Comparison of ENCODE assay signal across 14 cellular contexts in the genomic region with DNA sequence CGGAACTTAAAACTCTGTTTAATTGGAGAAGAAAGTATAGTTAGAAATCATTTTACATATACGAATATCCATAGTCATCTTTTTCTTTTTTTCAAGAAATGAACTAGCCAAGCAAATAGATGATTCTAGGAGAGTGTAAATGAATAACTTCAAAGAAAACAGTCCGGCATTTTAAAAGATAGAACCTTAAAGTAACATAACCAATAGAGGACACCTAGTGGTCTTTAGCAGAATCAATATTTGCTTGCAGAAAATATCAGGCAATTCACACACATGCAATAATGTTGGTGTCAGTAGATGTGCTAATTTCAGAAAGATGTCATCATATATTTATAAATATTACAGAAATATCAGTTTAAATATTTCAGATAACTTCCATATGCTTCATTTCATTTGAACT. TPM values are rescaled to one million over a fixed set of nuclear protein-coding genes. Genes with fewer than 3 reads are reported as not detected.
DNase-seq lines count a peak whose midpoint lies in the region; ATAC-seq, FAIRE-seq and TF ChIP-seq lines count a peak whose summit lies in the region.
"Had no signal": no experiment of that assay in that cellular context is flagged by ENCODE, and none has a peak within 500 bp of the region (broad histone marks: within the 10 kb centered on the region; RNA-seq: fewer than 3 reads in every experiment).

No MANE protein-coding gene starts in this region.

- TF ChIP-seq CTCF in left ventricle myocardium inferior (IDR thresholded peaks at IDR 0.05; ENCODE audit: borderline replicate concordance) (peak; percentile 55), choroid plexus epithelial cell (conservative IDR thresholded peaks at IDR 0.05; ENCODE audit: low read depth, low read length) (no peak), spleen (IDR thresholded peaks at IDR 0.05 in 8 of 11, conservative IDR thresholded peaks at IDR 0.05 in 3 of 11) (no peak)

- TF ChIP-seq POLR2A in spleen (IDR thresholded peaks at IDR 0.05), result no peak

- ATAC-seq in HG03045 (IDR thresholded peaks at IDR 0.05; ENCODE audit: unreplicated experiment) (no peak), GM18870 (IDR thresholded peaks at IDR 0.05; ENCODE audit: unreplicated experiment) (no peak)
- ATAC-seq: naive thymus-derived CD4-positive, alpha-beta T cell had no signal

- H3K9me3 ChIP-seq in left ventricle myocardium inferior (replicated peaks) (no peaks in the 10 kb centered on the region), spleen (no peaks in the 10 kb centered on the region)
- H3K9me3 ChIP-seq: thoracic aorta had no signal

- 67 to 82% (median 74%) methylated on average over 3 of the region's 3 CpGs for WGBS in spleen, 5 donors

- DNase-seq in left ventricle myocardium inferior (no peak), cardiac septum (ENCODE audit: low spot score) (no peak), NCI-H1694 treated with DMSO at 0.1 percent for 48 hours (lab: John Stamatoyannopoulos, UW) (peak; percentile 51), choroid plexus epithelial cell (ENCODE audit: low read depth) (peak; percentile 2), urothelium cell line (ENCODE audit: low spot score) (peak; percentile 23), spleen (no peak)
- DNase-seq: CD4-positive, CD25-positive, alpha-beta regulatory T cell; naive thymus-derived CD4-positive, alpha-beta T cell; NCI-H187 treated with DMSO at 0.1 percent for 48 hours; stimulated activated CD4-positive, alpha-beta T cell treated with anti-CD3 and anti-CD28 coated beads, Interleukin-2, amount 100 ng/mL, for 48 hours had no signal

- H3K36me3 ChIP-seq in left ventricle myocardium inferior (no peaks in the 10 kb centered on the region), spleen (no peaks in the 10 kb centered on the region)
- H3K36me3 ChIP-seq: thoracic aorta had no signal

- H3K27ac ChIP-seq in left ventricle myocardium inferior (replicated peaks) (no peak overlapping the region), spleen (no peak overlapping the region)
- H3K27ac ChIP-seq: thoracic aorta had no signal

- H3K4me3 ChIP-seq in left ventricle myocardium inferior (no peak overlapping the region), choroid plexus epithelial cell (ENCODE audit: low read depth, low read length) (no peak overlapping the region), spleen (no peak overlapping the region)
- H3K4me3 ChIP-seq: thoracic aorta had no signal

- intact Hi-C loops in left ventricle myocardium inferior (cut with micrococcal nuclease) (no loop called here), cardiac septum (cut with DNase I) (no loop called here), spleen (cut with DNase I; ENCODE audit: low total_unique reads) (no loop called here)

- FAIRE-seq in urothelium cell line (lab: Jason Lieb, UNC), result no peak

- H3K27me3 ChIP-seq in left ventricle myocardium inferior (ENCODE audit: low read depth) (no peaks in the 10 kb centered on the region), spleen (replicated peaks in 1 of 7) (no peaks in the 10 kb centered on the region)

- H3K4me1 ChIP-seq in left ventricle myocardium inferior (peaks cover 4% of the 10 kb centered on the region), spleen (no peaks in the 10 kb centered on the region)

RNA-seq across cellular contexts. Expression of a gene that starts 57.1 kb away (rescaled TPM):
- total RNA-seq in left ventricle myocardium inferior (0.14 TPM), cardiac septum (not detected), spleen (not detected)
- not detected for polyA plus RNA-seq in spleen
- total RNA-seq: activated T-helper 1 cell treated with anti-CD3 and anti-CD28 coated beads, Interleukin-12 subunit alpha, Interleukin-12 subunit beta, Interleukin-2, Interleukin-4 antibody, amounts not matched to agents 30 ng/mL and 10 ng/mL and 1 ng/mL, durations not matched to agents 14 hours and 24 hours and 36 hours; CD4-positive, CD25-positive, alpha-beta regulatory T cell; naive thymus-derived CD4-positive, alpha-beta T cell had no signal
- polyA plus RNA-seq: CD4-positive, CD25-positive, alpha-beta regulatory T cell; naive thymus-derived CD4-positive, alpha-beta T cell had no signal

Comparison
In these comparisons a context has a peak if more than half of its experiments do, and no peak if none do; other contexts are left out.
1. DNase-seq: peak in NCI-H1694 treated with DMSO at 0.1 percent for 48 hours (single experiment), choroid plexus epithelial cell (single experiment) and urothelium cell line (single experiment); none in left ventricle myocardium inferior (single experiment), cardiac septum (single experiment) and spleen (single experiment).